In the genomic region with DNA sequence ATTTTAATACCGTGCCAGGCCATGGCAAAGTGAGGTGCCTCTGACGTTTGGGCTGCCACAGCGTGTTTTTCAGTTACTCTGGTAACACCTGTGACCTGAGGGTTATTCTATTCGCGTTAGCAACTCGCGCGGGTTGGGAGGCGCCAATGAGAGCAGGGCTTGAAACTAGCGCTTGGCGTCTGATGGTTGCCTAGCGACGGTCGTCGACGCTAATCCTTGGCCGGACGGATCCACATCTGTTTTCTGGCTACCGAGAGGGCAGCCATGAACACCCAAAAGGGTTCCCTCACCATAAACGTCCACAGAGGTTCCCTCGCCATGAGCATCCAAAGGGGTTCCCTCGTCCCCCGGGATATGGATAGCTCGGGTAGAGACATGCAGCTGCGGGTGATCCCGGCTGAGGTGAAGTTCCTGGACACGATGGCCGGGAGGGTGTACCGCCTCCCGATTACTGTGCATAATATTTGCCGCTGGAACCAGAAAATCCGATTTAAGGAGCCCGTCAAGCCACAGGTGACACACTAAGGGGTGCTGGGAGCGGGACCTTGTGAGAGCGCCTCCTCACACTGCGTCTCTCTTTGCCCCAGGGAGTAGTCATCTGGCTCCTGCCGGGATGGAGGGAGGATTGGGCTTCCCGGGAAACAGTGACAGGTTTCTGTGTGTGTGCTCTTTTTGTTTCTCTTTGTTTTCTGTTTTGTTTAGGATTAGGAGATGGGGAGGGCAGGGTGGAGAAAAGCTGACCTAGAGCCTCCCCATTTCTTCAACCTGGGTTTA, we compare ENCODE assay signal across 2 cellular contexts.
TF ChIP-seq lines count a peak whose summit lies in the region.

CFAP47 (plus strand) TSS at position 199 of the 774 bp plus-strand sequence; CDS start at position 265, 66 bp downstream.

TF ChIP-seq in liver, 16 proteins besides CTCF, POLR2A, EP300 and RAD21:
- TF ChIP-seq REST (IDR thresholded peaks at IDR 0.05) = no peak
- TF ChIP-seq NR2F2 (IDR thresholded peaks at IDR 0.05) = no peak
- TF ChIP-seq, protein P1, sequence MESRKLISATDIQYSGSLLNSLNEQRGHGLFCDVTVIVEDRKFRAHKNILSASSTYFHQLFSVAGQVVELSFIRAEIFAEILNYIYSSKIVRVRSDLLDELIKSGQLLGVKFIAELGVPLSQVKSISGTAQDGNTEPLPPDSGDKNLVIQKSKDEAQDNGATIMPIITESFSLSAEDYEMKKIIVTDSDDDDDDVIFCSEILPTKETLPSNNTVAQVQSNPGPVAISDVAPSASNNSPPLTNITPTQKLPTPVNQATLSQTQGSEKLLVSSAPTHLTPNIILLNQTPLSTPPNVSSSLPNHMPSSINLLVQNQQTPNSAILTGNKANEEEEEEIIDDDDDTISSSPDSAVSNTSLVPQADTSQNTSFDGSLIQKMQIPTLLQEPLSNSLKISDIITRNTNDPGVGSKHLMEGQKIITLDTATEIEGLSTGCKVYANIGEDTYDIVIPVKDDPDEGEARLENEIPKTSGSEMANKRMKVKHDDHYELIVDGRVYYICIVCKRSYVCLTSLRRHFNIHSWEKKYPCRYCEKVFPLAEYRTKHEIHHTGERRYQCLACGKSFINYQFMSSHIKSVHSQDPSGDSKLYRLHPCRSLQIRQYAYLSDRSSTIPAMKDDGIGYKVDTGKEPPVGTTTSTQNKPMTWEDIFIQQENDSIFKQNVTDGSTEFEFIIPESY (IDR thresholded peaks at IDR 0.05) = no peak
- TF ChIP-seq HNF4A (conservative IDR thresholded peaks at IDR 0.05) = no peak
- TF ChIP-seq MAX (IDR thresholded peaks at IDR 0.05) = no peak
- TF ChIP-seq HNF4G (IDR thresholded peaks at IDR 0.05) = no peak

TF ChIP-seq in HepG2, 621 proteins besides CTCF, POLR2A, EP300 and RAD21:
- TF ChIP-seq BHLHE40 (IDR thresholded peaks at IDR 0.05; ENCODE audit: low read length) (no peak), MIER2 (CRISPR knock-in tag; IDR thresholded peaks at IDR 0.05) (no peak), SKI (IDR thresholded peaks at IDR 0.05; ENCODE audit: partially characterized antibody) (no peak), ZNF136 (CRISPR knock-in tag; IDR thresholded peaks at IDR 0.05; ENCODE audit: low read depth) (no peak), FOXK2 (IDR thresholded peaks at IDR 0.05) (no peak), AKNA (CRISPR knock-in tag; IDR thresholded peaks at IDR 0.05; ENCODE audit: borderline replicate concordance) (no peak), ETV5 (CRISPR knock-in tag; IDR thresholded peaks at IDR 0.05; ENCODE audit: borderline replicate concordance) (no peak), SUZ12 (IDR thresholded peaks at IDR 0.05; ENCODE audit: low read depth, low read length) (no peak), ZNF124 (CRISPR knock-in tag; IDR thresholded peaks at IDR 0.05) (no peak), SNAPC2 (CRISPR knock-in tag; IDR thresholded peaks at IDR 0.05) (no peak), ZNF790 (CRISPR knock-in tag; IDR thresholded peaks at IDR 0.05; ENCODE audit: borderline replicate concordance) (no peak), ZBTB26 (CRISPR knock-in tag; IDR thresholded peaks at IDR 0.05; ENCODE audit: borderline replicate concordance) (no peak), RBFOX2 (IDR thresholded peaks at IDR 0.05; ENCODE audit: low read depth, low read length) (no peak), ZBTB38 (CRISPR knock-in tag; IDR thresholded peaks at IDR 0.05) (no peak), ZSCAN12 (CRISPR knock-in tag; IDR thresholded peaks at IDR 0.05) (no peak)
- TF ChIP-seq, protein P2, sequence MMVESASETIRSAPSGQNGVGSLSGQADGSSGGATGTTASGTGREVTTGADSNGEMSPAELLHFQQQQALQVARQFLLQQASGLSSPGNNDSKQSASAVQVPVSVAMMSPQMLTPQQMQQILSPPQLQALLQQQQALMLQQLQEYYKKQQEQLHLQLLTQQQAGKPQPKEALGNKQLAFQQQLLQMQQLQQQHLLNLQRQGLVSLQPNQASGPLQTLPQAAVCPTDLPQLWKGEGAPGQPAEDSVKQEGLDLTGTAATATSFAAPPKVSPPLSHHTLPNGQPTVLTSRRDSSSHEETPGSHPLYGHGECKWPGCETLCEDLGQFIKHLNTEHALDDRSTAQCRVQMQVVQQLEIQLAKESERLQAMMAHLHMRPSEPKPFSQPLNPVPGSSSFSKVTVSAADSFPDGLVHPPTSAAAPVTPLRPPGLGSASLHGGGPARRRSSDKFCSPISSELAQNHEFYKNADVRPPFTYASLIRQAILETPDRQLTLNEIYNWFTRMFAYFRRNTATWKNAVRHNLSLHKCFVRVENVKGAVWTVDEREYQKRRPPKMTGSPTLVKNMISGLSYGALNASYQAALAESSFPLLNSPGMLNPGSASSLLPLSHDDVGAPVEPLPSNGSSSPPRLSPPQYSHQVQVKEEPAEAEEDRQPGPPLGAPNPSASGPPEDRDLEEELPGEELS (CRISPR knock-in tag; IDR thresholded peaks at IDR 0.05) = no peak
- TF ChIP-seq, protein P3, sequence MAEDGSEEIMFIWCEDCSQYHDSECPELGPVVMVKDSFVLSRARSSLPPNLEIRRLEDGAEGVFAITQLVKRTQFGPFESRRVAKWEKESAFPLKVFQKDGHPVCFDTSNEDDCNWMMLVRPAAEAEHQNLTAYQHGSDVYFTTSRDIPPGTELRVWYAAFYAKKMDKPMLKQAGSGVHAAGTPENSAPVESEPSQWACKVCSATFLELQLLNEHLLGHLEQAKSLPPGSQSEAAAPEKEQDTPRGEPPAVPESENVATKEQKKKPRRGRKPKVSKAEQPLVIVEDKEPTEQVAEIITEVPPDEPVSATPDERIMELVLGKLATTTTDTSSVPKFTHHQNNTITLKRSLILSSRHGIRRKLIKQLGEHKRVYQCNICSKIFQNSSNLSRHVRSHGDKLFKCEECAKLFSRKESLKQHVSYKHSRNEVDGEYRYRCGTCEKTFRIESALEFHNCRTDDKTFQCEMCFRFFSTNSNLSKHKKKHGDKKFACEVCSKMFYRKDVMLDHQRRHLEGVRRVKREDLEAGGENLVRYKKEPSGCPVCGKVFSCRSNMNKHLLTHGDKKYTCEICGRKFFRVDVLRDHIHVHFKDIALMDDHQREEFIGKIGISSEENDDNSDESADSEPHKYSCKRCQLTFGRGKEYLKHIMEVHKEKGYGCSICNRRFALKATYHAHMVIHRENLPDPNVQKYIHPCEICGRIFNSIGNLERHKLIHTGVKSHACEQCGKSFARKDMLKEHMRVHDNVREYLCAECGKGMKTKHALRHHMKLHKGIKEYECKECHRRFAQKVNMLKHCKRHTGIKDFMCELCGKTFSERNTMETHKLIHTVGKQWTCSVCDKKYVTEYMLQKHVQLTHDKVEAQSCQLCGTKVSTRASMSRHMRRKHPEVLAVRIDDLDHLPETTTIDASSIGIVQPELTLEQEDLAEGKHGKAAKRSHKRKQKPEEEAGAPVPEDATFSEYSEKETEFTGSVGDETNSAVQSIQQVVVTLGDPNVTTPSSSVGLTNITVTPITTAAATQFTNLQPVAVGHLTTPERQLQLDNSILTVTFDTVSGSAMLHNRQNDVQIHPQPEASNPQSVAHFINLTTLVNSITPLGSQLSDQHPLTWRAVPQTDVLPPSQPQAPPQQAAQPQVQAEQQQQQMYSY (CRISPR knock-in tag; IDR thresholded peaks at IDR 0.05) = no peak
